Comparison of ENCODE assay signal across 8 cellular contexts in genomic region chr1:209627349-209628196, GRCh38. TPM values are rescaled to one million over a fixed set of nuclear protein-coding genes. Genes with fewer than 3 reads are reported as not detected.
A peak's percentile ranks its signal among the peaks of the same experiment; 100 is the strongest.
DNase-seq lines count a peak whose midpoint lies in the region; ATAC-seq, FAIRE-seq and TF ChIP-seq lines count a peak whose summit lies in the region.

No MANE protein-coding gene starts in this region.

- peak overlapping the region in 1 of 2 donors; percentile 25 for H3K4me3 ChIP-seq in kidney (ENCODE audit: low read length in 2 of 2)

- no peak for FAIRE-seq in kidney (lab: Jason Lieb, UNC)

- H3K9me3 ChIP-seq in kidney (ENCODE audit: control insufficient read depth in 1 of 2, low read length in 2 of 2) = no peaks in the 10 kb centered on the region

- DNase-seq in A172 (ENCODE audit: low spot score) = peak; percentile 81
- peak; percentile 84 for DNase-seq in NCI-H2196 (lab: John Stamatoyannopoulos, UW; ENCODE audit: unreplicated experiment)
- peak; percentile 53 for DNase-seq in activated CD4-positive, CD25-positive, alpha-beta regulatory T cell treated with anti-CD3 and anti-CD28 coated beads, Interleukin-2, amount 50 U/mL, for 16 hours (ENCODE audit: low read depth, low spot score)
- DNase-seq in caudate nucleus (lab: John Stamatoyannopoulos, UW) = peak in 57 of 61 donors; percentile 17 to 87 (median 65)
- DNase-seq in kidney = peak; percentile 86
- DNase-seq in stimulated activated CD4-positive, alpha-beta T cell treated with anti-CD3 and anti-CD28 coated beads, Interleukin-2, amount 100 ng/mL, for 24 hours = peak; percentile 86 to 89

- H3K9ac ChIP-seq in kidney (ENCODE audit: low read length in 2 of 2) = no peak overlapping the region

- peak; percentile 98 for TF ChIP-seq CTCF in kidney (IDR thresholded peaks at IDR 0.05; ENCODE audit: borderline replicate concordance, extremely low read depth, insufficient read depth)

- H3K27ac ChIP-seq in caudate nucleus (ENCODE audit: low read depth, low read length) (no peak overlapping the region), kidney (ENCODE audit: low read depth in 2 of 2, low read length in 2 of 2) (no peak overlapping the region)

- peaks cover 14 to 17% of the 10 kb centered on the region in 2 donors for H3K4me1 ChIP-seq in kidney (ENCODE audit: control insufficient read depth in 1 of 2, insufficient read depth in 1 of 2, low read depth in 1 of 2, low read length in 2 of 2)

- H3K36me3 ChIP-seq in kidney (ENCODE audit: control insufficient read depth in 1 of 2, insufficient read depth in 2 of 2, low read length in 2 of 2) = no peaks in the 10 kb centered on the region

- intact Hi-C loops in kidney (cut with DNase I) = loop anchor here (10.0 kb wide), 1 partner anchor 53 kb away; no protein-coding TSS in a partner anchor

- ATAC-seq in GM18519 (IDR thresholded peaks at IDR 0.05; ENCODE audit: low FRiP score, unreplicated experiment) = peak; percentile 77
- ATAC-seq in HG03060 (IDR thresholded peaks at IDR 0.05; ENCODE audit: low read depth, unreplicated experiment) = peak; percentile 56

RNA-seq across cellular contexts. Expression of gene LAMB3, which starts 24.7 kb away (rescaled TPM):
- 7.0 and 13.7 TPM in 2 replicates for total RNA-seq in A172 (2014; rRNA removed; shearing (Covaris generic))
- total RNA-seq in kidney = 59.7 TPM
- 2.5 TPM for polyA plus RNA-seq in kidney (ENCODE audit: insufficient read depth, low read depth, low replicate concordance)

RNA-seq across cellular contexts. Expression of gene CAMK1G, which starts 44.1 kb away (rescaled TPM):
- not detected in 2 replicates for total RNA-seq in A172 (2014; rRNA removed; shearing (Covaris generic))
- 1.4 TPM for total RNA-seq in kidney
- 5.5 TPM for polyA plus RNA-seq in kidney (ENCODE audit: insufficient read depth, low read depth, low replicate concordance)

RNA-seq across cellular contexts. Expression of gene G0S2, which starts 47.6 kb away (rescaled TPM):
- not detected in 2 replicates for total RNA-seq in A172 (2014; rRNA removed; shearing (Covaris generic))
- 15.5 TPM for total RNA-seq in kidney
- 103 TPM for polyA plus RNA-seq in kidney (ENCODE audit: insufficient read depth, low read depth, low replicate concordance)

Comparison
In these comparisons a context has a peak if more than half of its experiments do, and no peak if none do; other contexts are left out.
1. RNA of gene G0S2, which starts 47.6 kb away (total RNA-seq): 15.5 TPM in kidney (single experiment); not detected in A172; every median in the first group is over 10 times any median in the second.
2. Peak in every context shown above with its lines, with median percentiles within 50 percentile points of each other: DNase-seq.